32 cellular contexts compared by ENCODE assay signal in the genomic region with DNA sequence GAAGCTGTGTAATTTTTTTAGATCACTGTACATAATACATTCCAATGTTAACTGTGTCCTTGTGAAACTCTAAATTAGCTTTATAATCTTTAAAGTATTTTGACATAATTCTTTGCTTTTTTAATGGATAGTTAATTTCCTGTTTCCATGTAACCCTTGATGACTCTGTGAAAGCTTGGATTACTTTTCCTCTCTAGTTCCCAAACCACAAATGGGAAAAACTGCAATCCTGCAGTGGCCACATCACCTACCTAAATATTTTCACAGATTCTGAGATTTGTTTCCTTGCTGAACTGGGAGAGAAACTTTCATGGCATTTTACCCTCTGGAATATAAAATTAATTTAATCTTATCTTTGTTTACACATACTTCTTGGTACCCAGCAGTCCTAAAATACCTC.
"Had no signal": no experiment of that assay in that cellular context is flagged by ENCODE, and none has a peak within 500 bp of the region (broad histone marks: within the 10 kb centered on the region; RNA-seq: fewer than 3 reads in every experiment).

No MANE protein-coding gene starts in this region.

- H3K36me3 ChIP-seq: left lung, lower lobe of right lung, neural progenitor cell, neutrophil, right atrium auricular region, right lobe of liver, stomach, thyroid gland, transverse colon, upper lobe of left lung, vagina had no signal

- H3K36me3 Mint-ChIP-seq: immature natural killer cell; mesothelial cell of epicardium; naive B cell; natural killer cell; neural progenitor cell; stimulated activated naive B cell treated with anti-CD40 and anti-IgM and Interleukin-4, amounts not matched to agents 10 μg/mL and 1 μg/mL and 100 μg/mL, for 72 hours had no signal

- H3K27me3 Mint-ChIP-seq: progenitor cell of endocrine pancreas; stimulated activated naive B cell treated with anti-CD40 and anti-IgM and Interleukin-4, amounts not matched to agents 10 μg/mL and 1 μg/mL and 100 μg/mL, for 72 hours had no signal

- H3K9me3 Mint-ChIP-seq: mesothelial cell of epicardium, nephron progenitor cell, neural progenitor cell had no signal

- H3K27me3 ChIP-seq: left lung, neural progenitor cell, neutrophil, right atrium auricular region, right lobe of liver, stomach, testis, thyroid gland, transverse colon, upper lobe of left lung, vagina had no signal

- FAIRE-seq: islet of Langerhans, kidney had no signal

- H2AFZ ChIP-seq: neural progenitor cell had no signal

- H3K27ac Mint-ChIP-seq: immature natural killer cell; mesothelial cell of epicardium; natural killer cell; nephron progenitor cell; neural progenitor cell; progenitor cell of endocrine pancreas; stimulated activated naive B cell treated with anti-CD40 and anti-IgM and Interleukin-4, amounts not matched to agents 10 μg/mL and 1 μg/mL and 100 μg/mL, for 72 hours had no signal

- DNase-seq: hippocampal formation; immature natural killer cell; kidney; left colon; left lung; lower lobe of right lung; mammary epithelial cell; mesendoderm; naive B cell; natural killer cell; nephron progenitor cell; occipital lobe; right lobe of liver; stimulated activated CD4-positive, alpha-beta T cell treated with anti-CD3 and anti-CD28 coated beads, Interleukin-1b, Interleukin-23, amount 100 ng/mL, for 48 hours; stimulated activated CD4-positive, alpha-beta T cell treated with anti-CD3 and anti-CD28 coated beads, Interleukin-2, amount 100 ng/mL, for 48 hours; stimulated activated CD4-positive, alpha-beta T cell treated with anti-CD3 and anti-CD28 coated beads, Interleukin-4, amount 100 ng/mL, for 4 hours; stimulated activated CD8-positive, alpha-beta memory T cell treated with anti-CD3 and anti-CD28 coated beads, Interleukin-4, amount 100 ng/mL, for 48 hours; stimulated activated naive B cell treated with anti-CD40 and anti-IgM and Interleukin-4, amounts not matched to agents 10 μg/mL and 1 μg/mL and 100 μg/mL, for 72 hours; stimulated activated naive CD8-positive, alpha-beta T cell treated with anti-CD3 and anti-CD28 coated beads, Interleukin-15, Interleukin-2, amounts not matched to agents 100 U/mL and 50 U/mL, for 24 hours; stomach; testis; thyroid gland; transverse colon; upper lobe of left lung had no signal

- H3K4me3 ChIP-seq: left lung, lower lobe of right lung, neural progenitor cell, right atrium auricular region, right lobe of liver, smooth muscle cell, stomach, testis, thyroid gland, transverse colon, upper lobe of left lung, vagina had no signal

- H3K9ac ChIP-seq: neural progenitor cell had no signal

- H3K4me1 ChIP-seq: left lung, lower lobe of right lung, neural progenitor cell, right atrium auricular region, right lobe of liver, stomach, thyroid gland, transverse colon, upper lobe of left lung had no signal

- H3K27ac ChIP-seq: left lung, lower lobe of right lung, neural progenitor cell, neutrophil, right atrium auricular region, right lobe of liver, stomach, testis, thyroid gland, transverse colon, upper lobe of left lung, vagina had no signal

- H3K4me1 Mint-ChIP-seq: immature natural killer cell, mesothelial cell of epicardium, natural killer cell, nephron progenitor cell had no signal

- H3K4me3 Mint-ChIP-seq: immature natural killer cell; mesothelial cell of epicardium; natural killer cell; nephron progenitor cell; neural progenitor cell; stimulated activated naive B cell treated with anti-CD40 and anti-IgM and Interleukin-4, amounts not matched to agents 10 μg/mL and 1 μg/mL and 100 μg/mL, for 72 hours had no signal

- H3K4me2 ChIP-seq: neural progenitor cell, smooth muscle cell had no signal

- ATAC-seq: left colon; left lung; lower lobe of right lung; natural killer cell; right lobe of liver; stimulated activated naive B cell treated with anti-CD40 and anti-IgM and Interleukin-4, amounts not matched to agents 10 μg/mL and 1 μg/mL and 100 μg/mL, for 72 hours; stimulated activated naive CD8-positive, alpha-beta T cell treated with anti-CD3 and anti-CD28 coated beads, Interleukin-15, Interleukin-2, amounts not matched to agents 100 U/mL and 50 U/mL, for 24 hours had no signal

- H3K9me3 ChIP-seq: lower lobe of right lung, neutrophil, right atrium auricular region, right lobe of liver, stomach, testis, thyroid gland, transverse colon, upper lobe of left lung, vagina had no signal
